20 cellular contexts compared by ENCODE assay signal in the genomic region with DNA sequence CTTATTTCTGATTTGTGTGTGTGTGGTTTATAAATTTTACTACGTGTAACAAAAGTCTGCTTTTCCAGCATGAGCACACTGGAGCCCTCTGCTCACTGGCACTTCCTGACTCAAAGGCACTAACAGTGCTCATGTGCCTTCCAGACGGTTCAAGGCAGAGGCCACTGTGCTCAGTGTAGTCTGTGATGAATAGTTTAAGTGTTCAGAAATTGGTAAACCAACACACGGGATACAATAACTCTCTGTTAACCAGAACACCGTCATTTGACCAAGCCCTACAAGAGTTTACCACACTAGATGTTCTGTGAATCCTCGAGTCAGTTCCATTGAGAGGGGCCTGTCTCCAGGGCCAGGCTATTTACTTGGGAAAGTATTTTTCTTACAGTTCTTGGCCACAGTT.
"Had no signal": no experiment of that assay in that cellular context is flagged by ENCODE, and none has a peak within 500 bp of the region (broad histone marks: within the 10 kb centered on the region; RNA-seq: fewer than 3 reads in every experiment).

No MANE protein-coding gene starts in this region.

- H3K4me3 ChIP-seq: coronary artery, mucosa of descending colon, suprapubic skin, tibial nerve had no signal

- H3K27ac ChIP-seq: coronary artery, suprapubic skin, tibial nerve, VCaP had no signal

- H3K4me3 Mint-ChIP-seq: activated CD4-positive, alpha-beta memory T cell treated with anti-CD3 and anti-CD28 coated beads, Interleukin-2, amount 10 ng/mL, durations not matched to agents 7 days and 5 days; activated CD4-positive, alpha-beta T cell treated with anti-CD3 and anti-CD28 coated beads, Interleukin-2, amount 10 ng/mL, durations not matched to agents 24 days and 14 days; activated naive CD4-positive, alpha-beta T cell treated with anti-CD3 and anti-CD28 coated beads, Interleukin-2, amount 10 ng/mL, durations not matched to agents 7 days and 5 days; activated naive CD8-positive, alpha-beta T cell treated with anti-CD3 and anti-CD28 coated beads, Interleukin-2, amount 50 U/mL, for 24 hours; stimulated activated naive CD8-positive, alpha-beta T cell treated with anti-CD3 and anti-CD28 coated beads, Interleukin-15, Interleukin-2, amounts not matched to agents 100 ng/mL and 50 ng/mL, for 24 hours; T-cell; T-helper 2 cell treated with Interferon-gamma antibody and Interleukin-4, amounts not matched to agents 5 μg/mL and 100 μg/mL, for 36 hours had no signal

- H3K9me3 ChIP-seq: mucosa of descending colon, suprapubic skin, tibial nerve had no signal

- H3K27ac Mint-ChIP-seq: activated CD4-positive, alpha-beta memory T cell treated with anti-CD3 and anti-CD28 coated beads, Interleukin-2, amount 10 ng/mL, durations not matched to agents 7 days and 5 days; activated CD4-positive, alpha-beta T cell treated with anti-CD3 and anti-CD28 coated beads, Interleukin-2, amount 10 ng/mL, durations not matched to agents 24 days and 14 days; activated naive CD4-positive, alpha-beta T cell treated with anti-CD3 and anti-CD28 coated beads, Interleukin-2, amount 10 ng/mL, durations not matched to agents 7 days and 5 days; activated naive CD8-positive, alpha-beta T cell treated with anti-CD3 and anti-CD28 coated beads, Interleukin-2, amount 50 U/mL, for 24 hours; stimulated activated naive CD8-positive, alpha-beta T cell treated with anti-CD3 and anti-CD28 coated beads, Interleukin-15, Interleukin-2, amounts not matched to agents 100 ng/mL and 50 ng/mL, for 24 hours; T-cell; T-helper 2 cell treated with Interferon-gamma antibody and Interleukin-4, amounts not matched to agents 5 μg/mL and 100 μg/mL, for 36 hours had no signal

- H3K9me3 Mint-ChIP-seq: activated CD4-positive, alpha-beta memory T cell treated with anti-CD3 and anti-CD28 coated beads, Interleukin-2, amount 10 ng/mL, durations not matched to agents 7 days and 5 days; activated naive CD4-positive, alpha-beta T cell treated with anti-CD3 and anti-CD28 coated beads, Interleukin-2, amount 10 ng/mL, durations not matched to agents 7 days and 5 days; activated naive CD8-positive, alpha-beta T cell treated with anti-CD3 and anti-CD28 coated beads, Interleukin-2, amount 50 U/mL, for 24 hours; stimulated activated naive CD8-positive, alpha-beta T cell treated with anti-CD3 and anti-CD28 coated beads, Interleukin-15, Interleukin-2, amounts not matched to agents 100 ng/mL and 50 ng/mL, for 24 hours; T-cell; T-helper 2 cell treated with Interferon-gamma antibody and Interleukin-4, amounts not matched to agents 5 μg/mL and 100 μg/mL, for 36 hours had no signal

- H3K27me3 Mint-ChIP-seq: activated CD4-positive, alpha-beta memory T cell treated with anti-CD3 and anti-CD28 coated beads, Interleukin-2, amount 10 ng/mL, durations not matched to agents 7 days and 5 days; activated CD4-positive, alpha-beta T cell treated with anti-CD3 and anti-CD28 coated beads, Interleukin-2, amount 10 ng/mL, durations not matched to agents 24 days and 14 days; activated naive CD4-positive, alpha-beta T cell treated with anti-CD3 and anti-CD28 coated beads, Interleukin-2, amount 10 ng/mL, durations not matched to agents 7 days and 5 days; activated naive CD8-positive, alpha-beta T cell treated with anti-CD3 and anti-CD28 coated beads, Interleukin-2, amount 50 U/mL, for 24 hours; stimulated activated naive CD8-positive, alpha-beta T cell treated with anti-CD3 and anti-CD28 coated beads, Interleukin-15, Interleukin-2, amounts not matched to agents 100 ng/mL and 50 ng/mL, for 24 hours; T-cell had no signal

- ATAC-seq: activated CD4-positive, CD25-positive, alpha-beta regulatory T cell treated with anti-CD3 and anti-CD28 coated beads, Interleukin-2, amount 50 U/mL, for 24 hours; activated naive CD8-positive, alpha-beta T cell treated with anti-CD3 and anti-CD28 coated beads, Interleukin-2, amount 50 U/mL, for 24 hours; left ventricle myocardium superior; mucosa of descending colon; T-cell had no signal

- H3K4me1 Mint-ChIP-seq: activated CD4-positive, alpha-beta memory T cell treated with anti-CD3 and anti-CD28 coated beads, Interleukin-2, amount 10 ng/mL, durations not matched to agents 7 days and 5 days; activated CD4-positive, alpha-beta T cell treated with anti-CD3 and anti-CD28 coated beads, Interleukin-2, amount 10 ng/mL, durations not matched to agents 24 days and 14 days; activated naive CD4-positive, alpha-beta T cell treated with anti-CD3 and anti-CD28 coated beads, Interleukin-2, amount 10 ng/mL, durations not matched to agents 7 days and 5 days; activated naive CD8-positive, alpha-beta T cell treated with anti-CD3 and anti-CD28 coated beads, Interleukin-2, amount 50 U/mL, for 24 hours; T-cell had no signal

- DNase-seq: activated CD4-positive, alpha-beta memory T cell treated with anti-CD3 and anti-CD28 coated beads, Interleukin-2, amount 10 ng/mL, durations not matched to agents 7 days and 5 days; activated CD4-positive, alpha-beta T cell treated with anti-CD3 and anti-CD28 coated beads, Interleukin-2, amount 10 ng/mL, durations not matched to agents 24 days and 14 days; activated effector memory CD4-positive, alpha-beta T cell treated with anti-CD3 and anti-CD28 coated beads, Interleukin-2, amount 50 U/mL, for 16 hours; activated naive CD4-positive, alpha-beta T cell treated with anti-CD3 and anti-CD28 coated beads, Interleukin-2, amount 10 ng/mL, durations not matched to agents 7 days and 5 days; activated naive CD8-positive, alpha-beta T cell treated with anti-CD3 and anti-CD28 coated beads, Interleukin-2, amount 50 U/mL, for 24 hours; cerebellar nuclear complex; left ventricle myocardium superior; mesenchymal stem cell; mucosa of descending colon; occipital lobe; stimulated activated CD4-positive, alpha-beta T cell treated with anti-CD3 and anti-CD28 coated beads, Interleukin-12 subunit alpha, Interleukin-12 subunit beta, amount 100 ng/mL, for 4 hours; stimulated activated CD4-positive, alpha-beta T cell treated with anti-CD3 and anti-CD28 coated beads, Interleukin-4, amount 100 ng/mL, for 4 hours; T-cell had no signal

- H3K27me3 ChIP-seq: suprapubic skin, tibial nerve had no signal

- H3K4me1 ChIP-seq: suprapubic skin, tibial nerve had no signal
